8 cellular contexts compared by ENCODE assay signal in genomic region chr1:229507951-229508822, GRCh38.
DNase-seq lines count a peak whose midpoint lies in the region; ATAC-seq lines count a peak whose summit lies in the region.

NUP133 (minus strand) TSS chr1:229508341; CDS start chr1:229508249, 92 bp downstream.

- peak; percentile 94 for ATAC-seq in GM19023 (IDR thresholded peaks at IDR 0.05; ENCODE audit: unreplicated experiment)
- peak; percentile 96 for ATAC-seq in HG03280 (IDR thresholded peaks at IDR 0.05; ENCODE audit: unreplicated experiment)

- peak; percentile 96 for DNase-seq in AG08396 (ENCODE audit: low spot score)
- DNase-seq in NCI-H345 treated with DMSO at 0.1 percent for 48 hours (lab: John Stamatoyannopoulos, UW; ENCODE audit: unreplicated experiment): peak; percentile 93
- DNase-seq in activated CD4-positive, CD25-positive, alpha-beta regulatory T cell (lab: John Stamatoyannopoulos, UW): peak; percentile 94 to 99 (median 96)
- peak; percentile 95 for DNase-seq in central memory CD4-positive, alpha-beta T cell
- peak; percentile 96 for DNase-seq in inferior parietal cortex (ENCODE audit: extremely low spot score)
- DNase-seq in stimulated activated CD4-positive, alpha-beta T cell treated with anti-CD3 and anti-CD28 coated beads, Interleukin-12 subunit alpha, Interleukin-12 subunit beta, amount 100 ng/mL, for 24 hours (ENCODE audit: low read depth in 2 of 2): peak; percentile 99

Comparison
In these comparisons a context has a peak if more than half of its experiments do, and no peak if none do; other contexts are left out.
1. Peak in every context shown above with its lines: DNase-seq and ATAC-seq.